ENCODE assay signal across 13 cellular contexts in the genomic region with DNA sequence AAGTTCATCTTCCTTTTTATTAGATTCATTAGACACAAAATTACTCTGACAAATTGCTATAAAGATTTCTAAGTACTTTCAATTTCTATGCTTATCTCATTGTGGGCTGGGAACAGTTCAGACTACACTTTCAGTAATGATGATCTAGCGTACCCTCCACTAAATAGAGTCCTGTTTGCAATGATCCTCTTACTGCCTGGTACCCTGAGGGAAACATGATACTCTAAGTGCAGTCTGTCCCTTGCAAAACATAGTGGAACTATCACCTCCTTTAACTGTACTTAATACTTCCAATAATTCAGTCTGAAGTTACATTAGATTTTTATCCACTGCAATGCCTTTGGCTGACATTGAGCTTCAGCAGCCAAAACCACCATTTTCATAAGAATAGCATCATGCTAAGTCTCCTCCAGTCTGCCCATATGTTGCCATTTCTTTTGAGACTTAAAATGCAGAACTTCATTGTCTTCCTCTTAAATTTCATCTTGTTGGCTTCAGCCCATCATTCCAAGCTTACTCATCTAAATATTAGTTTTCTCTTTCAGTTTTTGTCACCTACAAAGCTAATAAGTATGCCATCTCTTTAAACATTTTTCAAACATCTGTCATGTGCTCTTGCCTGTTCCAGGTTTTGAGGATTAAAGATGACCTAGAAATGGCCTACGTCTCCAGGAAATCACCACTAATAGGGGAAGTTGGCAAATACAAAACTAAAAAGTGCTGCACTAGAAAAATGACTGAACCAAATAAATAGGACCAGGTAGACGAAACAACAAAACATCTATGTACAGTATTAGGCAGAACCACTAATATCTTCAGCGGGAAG. TPM values are rescaled to one million over a fixed set of nuclear protein-coding genes. Genes with fewer than 3 reads are reported as not detected.
DNase-seq lines count a peak whose midpoint lies in the region; ATAC-seq and TF ChIP-seq lines count a peak whose summit lies in the region.
"Had no signal": no experiment of that assay in that cellular context is flagged by ENCODE, and none has a peak within 500 bp of the region (broad histone marks: within the 10 kb centered on the region; RNA-seq: fewer than 3 reads in every experiment).

No MANE protein-coding gene starts in this region.

- ATAC-seq in HG03175 (IDR thresholded peaks at IDR 0.05; ENCODE audit: unreplicated experiment) (peak; percentile 47), SK-N-SH treated with all-trans-retinoic acid at 6 μM for 48 hours (peak; percentile 71), GM21528 (IDR thresholded peaks at IDR 0.05; ENCODE audit: low FRiP score, unreplicated experiment) (no peak)
- ATAC-seq in activated T-helper 17 cell treated with anti-CD3 and anti-CD28 coated beads, Interleukin-2, amount 50 U/mL, for 72 hours (replicated peaks), result no peak
- ATAC-seq: activated CD8-positive, alpha-beta memory T cell treated with anti-CD3 and anti-CD28 coated beads, Interleukin-2, amount 10 ng/mL, durations not matched to agents 7 days and 5 days had no signal

- peak; percentile 18 for DNase-seq in GM19238 (ENCODE audit: insufficient read length, low spot score)
- no peak for DNase-seq in NCI-H1105 treated with DMSO at 0.1 percent for 48 hours (lab: John Stamatoyannopoulos, UW)
- DNase-seq in stimulated activated CD4-positive, alpha-beta T cell treated with anti-CD3 and anti-CD28 coated beads, Interleukin-12 subunit alpha, Interleukin-12 subunit beta, amount 100 ng/mL, for 4 hours, result no peak
- DNase-seq: activated CD8-positive, alpha-beta memory T cell treated with anti-CD3 and anti-CD28 coated beads, Interleukin-2, amount 10 ng/mL, durations not matched to agents 7 days and 5 days; CD4-positive, CD25-positive, alpha-beta regulatory T cell; NCI-H1417 had no signal

- no peak overlapping the region for H3K4me3 Mint-ChIP-seq in activated T-helper 17 cell treated with anti-CD3 and anti-CD28 coated beads, Interleukin-2, amount 50 U/mL, for 72 hours
- H3K4me3 Mint-ChIP-seq: activated CD8-positive, alpha-beta memory T cell treated with anti-CD3 and anti-CD28 coated beads, Interleukin-2, amount 10 ng/mL, durations not matched to agents 7 days and 5 days; CD4-positive, CD25-positive, alpha-beta regulatory T cell had no signal

- no peak overlapping the region for H3K27ac ChIP-seq in BLaER1
- H3K27ac ChIP-seq: prostate gland, SJSA1 had no signal

- H3K9me3 ChIP-seq in BLaER1, result no peaks in the 10 kb centered on the region
- H3K9me3 ChIP-seq: prostate gland, SJSA1 had no signal

- H4K20me1 ChIP-seq in BLaER1, result peaks cover 62% of the 10 kb centered on the region

- no peaks in the 10 kb centered on the region for H3K27me3 ChIP-seq in BLaER1
- H3K27me3 ChIP-seq: SJSA1 had no signal

- peaks cover 38% of the 10 kb centered on the region for H3K4me1 ChIP-seq in BLaER1
- H3K4me1 ChIP-seq: prostate gland, SJSA1 had no signal

- no peak overlapping the region for H3K27ac Mint-ChIP-seq in activated T-helper 17 cell treated with anti-CD3 and anti-CD28 coated beads, Interleukin-2, amount 50 U/mL, for 72 hours
- H3K27ac Mint-ChIP-seq: activated CD8-positive, alpha-beta memory T cell treated with anti-CD3 and anti-CD28 coated beads, Interleukin-2, amount 10 ng/mL, durations not matched to agents 7 days and 5 days; CD4-positive, CD25-positive, alpha-beta regulatory T cell had no signal

- no peaks in the 10 kb centered on the region for H3K36me3 Mint-ChIP-seq in activated T-helper 17 cell treated with anti-CD3 and anti-CD28 coated beads, Interleukin-2, amount 50 U/mL, for 72 hours (ENCODE audit: low read depth)
- H3K36me3 Mint-ChIP-seq: activated CD8-positive, alpha-beta memory T cell treated with anti-CD3 and anti-CD28 coated beads, Interleukin-2, amount 10 ng/mL, durations not matched to agents 7 days and 5 days; CD4-positive, CD25-positive, alpha-beta regulatory T cell had no signal

- no peaks in the 10 kb centered on the region for H3K9me3 Mint-ChIP-seq in activated T-helper 17 cell treated with anti-CD3 and anti-CD28 coated beads, Interleukin-2, amount 50 U/mL, for 72 hours

- H3K4me2 ChIP-seq in BLaER1, result peak overlapping the region; percentile 23; the same call in 1 of the 2 replicates

- no peak overlapping the region for H3K4me3 ChIP-seq in BLaER1
- H3K4me3 ChIP-seq: prostate gland, SJSA1 had no signal

- peaks cover 4% of the 10 kb centered on the region for H3K27me3 Mint-ChIP-seq in activated T-helper 17 cell treated with anti-CD3 and anti-CD28 coated beads, Interleukin-2, amount 50 U/mL, for 72 hours

- no peaks in the 10 kb centered on the region for H3K36me3 ChIP-seq in BLaER1
- H3K36me3 ChIP-seq: prostate gland, SJSA1 had no signal

- H3K9ac ChIP-seq in BLaER1, result no peak overlapping the region

- H3K4me1 Mint-ChIP-seq in activated T-helper 17 cell treated with anti-CD3 and anti-CD28 coated beads, Interleukin-2, amount 50 U/mL, for 72 hours, result peaks cover 3% of the 10 kb centered on the region

TF ChIP-seq in SK-N-SH treated with all-trans-retinoic acid at 6 μM for 48 hours, 23 proteins besides CTCF, POLR2A, EP300 and RAD21:
- TF ChIP-seq ISL1 (CRISPR knock-in tag; IDR thresholded peaks at IDR 0.05), result peak; percentile 56
- TF ChIP-seq RARB (CRISPR knock-in tag; IDR thresholded peaks at IDR 0.05), result no peak
- TF ChIP-seq ZNF565 (CRISPR knock-in tag; conservative IDR thresholded peaks at IDR 0.05; ENCODE audit: low read depth), result no peak
- TF ChIP-seq ZNF70 (CRISPR knock-in tag; IDR thresholded peaks at IDR 0.05), result peak; percentile 97
TF ChIP-seq in SK-N-SH treated with all-trans-retinoic acid at 6 μM for 48 hours: peak in this region for 2.

RNA-seq across cellular contexts. Expression of a gene that starts 55.5 kb away (rescaled TPM):
- 10 to 100 TPM; 26.2 to 42.0 TPM for total RNA-seq in activated T-helper 17 cell treated with anti-CD3 and anti-CD28 coated beads, Interleukin-2, amount 50 U/mL, for 72 hours

Comparison
In these comparisons a context has a peak if more than half of its experiments do, and no peak if none do; other contexts are left out.
1. ATAC-seq: peak in HG03175 (single experiment) and SK-N-SH treated with all-trans-retinoic acid at 6 μM for 48 hours (single experiment); none in activated T-helper 17 cell treated with anti-CD3 and anti-CD28 coated beads, Interleukin-2, amount 50 U/mL, for 72 hours (single experiment) and GM21528 (single experiment).